8 cellular contexts compared by ENCODE assay signal in genomic region chr6:146770965-146771735, GRCh38.
A peak's percentile ranks its signal among the peaks of the same experiment; 100 is the strongest.
DNase-seq lines count a peak whose midpoint lies in the region; ATAC-seq and TF ChIP-seq lines count a peak whose summit lies in the region.

No MANE protein-coding gene starts in this region.

- DNase-seq in activated CD4-positive, CD25-positive, alpha-beta regulatory T cell treated with anti-CD3 and anti-CD28 coated beads, Interleukin-2, amount 50 U/mL, for 72 hours, result peak; percentile 30
- DNase-seq in erythroblast (lab: John Stamatoyannopoulos, UW) (peak; percentile 29 to 55), DMS153 (lab: John Stamatoyannopoulos, UW) (no peak), amniotic stem cell (lab: John Stamatoyannopoulos, UW) (no peak)
- DNase-seq in stimulated activated CD4-positive, alpha-beta T cell treated with anti-CD3 and anti-CD28 coated beads, Interleukin-4, amount 100 ng/mL, for 48 hours (ENCODE audit: low read depth in 2 of 2), result peak; percentile 13 to 14

- TF ChIP-seq POLR2A in erythroblast (IDR thresholded peaks at IDR 0.05; ENCODE audit: low read length), result no peak

- ATAC-seq in HG02759 (IDR thresholded peaks at IDR 0.05; ENCODE audit: unreplicated experiment) (peak; percentile 45), GM21381 (IDR thresholded peaks at IDR 0.05; ENCODE audit: unreplicated experiment) (no peak), GM21367 (IDR thresholded peaks at IDR 0.05; ENCODE audit: unreplicated experiment) (no peak)

Comparison
In these comparisons a context has a peak if more than half of its experiments do, and no peak if none do; other contexts are left out.
1. DNase-seq: peak in activated CD4-positive, CD25-positive, alpha-beta regulatory T cell treated with anti-CD3 and anti-CD28 coated beads, Interleukin-2, amount 50 U/mL, for 72 hours (single experiment), erythroblast (2 of 2) and stimulated activated CD4-positive, alpha-beta T cell treated with anti-CD3 and anti-CD28 coated beads, Interleukin-4, amount 100 ng/mL, for 48 hours (2 of 2); none in DMS153 (single experiment) and amniotic stem cell (single experiment).